In genomic region chr1:232968396-232968795, GRCh38 we compare ENCODE assay signal across 17 cellular contexts. TPM values are rescaled to one million over a fixed set of nuclear protein-coding genes. Genes with fewer than 3 reads are reported as not detected.
DNase-seq lines count a peak whose midpoint lies in the region; ATAC-seq, FAIRE-seq and TF ChIP-seq lines count a peak whose summit lies in the region.
"Had no signal": no experiment of that assay in that cellular context is flagged by ENCODE, and none has a peak within 500 bp of the region (broad histone marks: within the 10 kb centered on the region; RNA-seq: fewer than 3 reads in every experiment).

No MANE protein-coding gene starts in this region.

- H3K9me3 Mint-ChIP-seq in H9 = peaks cover 3 to 8% of the 10 kb centered on the region in 2 experiments; a peak in 3 of 5 replicates

- H2BK120ac ChIP-seq in H9 (ENCODE audit: low read depth, low read length, poor library complexity, severe bottlenecking) = no peak overlapping the region

- DNase-seq in NCI-H82 (lab: John Stamatoyannopoulos, UW) (peak; percentile 64), NCI-H82 treated with DMSO at 0.1 percent for 48 hours (lab: John Stamatoyannopoulos, UW; ENCODE audit: unreplicated experiment) (no peak), HTR-8/SVneo (ENCODE audit: insufficient read length, low spot score) (no peak), amniotic epithelial cell (ENCODE audit: low read depth) (peak; percentile 29), gastrocnemius medialis (no peak), GM13977 (ENCODE audit: low spot score) (no peak), H9 (no peak)
- DNase-seq: CD8-positive, alpha-beta T cell; COR-L47; DMS53; GOT3; HCEC 1CT; HFFc6 had no signal

- H3K27me3 ChIP-seq in gastrocnemius medialis (no peaks in the 10 kb centered on the region), H9 (ENCODE audit: insufficient read depth, low read length) (no peaks in the 10 kb centered on the region)

- FAIRE-seq in HTR-8/SVneo (lab: Jason Lieb, UNC) = peak; percentile 26
- FAIRE-seq: GM18507 had no signal

- H3K14ac ChIP-seq in H9 (ENCODE audit: insufficient read depth, low read length) = no peak overlapping the region

- no peak overlapping the region for H3K18ac ChIP-seq in H9 (ENCODE audit: insufficient read length, low read depth, low read length)

- H2AK5ac ChIP-seq in H9 (ENCODE audit: insufficient read length, low read length) = no peak overlapping the region

- ATAC-seq in gastrocnemius medialis = no peak
- ATAC-seq in HG03460 (IDR thresholded peaks at IDR 0.05; ENCODE audit: unreplicated experiment) = no peak
- ATAC-seq: CD8-positive, alpha-beta T cell had no signal

- in situ Hi-C loops in gastrocnemius medialis (cut with MboI; ENCODE audit: low sequenced_read_pairs in 4 of 4) (loop anchor here in 2 of 4 donors (25.0 kb wide), 1 partner anchor 331 kb away; the partner anchor contains the start of gene SIPA1L2 (in 2 of the 2)), GM13977 (cut with MboI; ENCODE audit: low pct_unique_long_range_greater_than_20kb, low sequenced_read_pairs, unreplicated experiment) (no loop called here)

- peaks cover 39 to 44% of the 10 kb centered on the region in 2 donors for H3K4me1 ChIP-seq in gastrocnemius medialis
- no peaks in the 10 kb centered on the region for H3K4me1 ChIP-seq in H9 (ENCODE audit: insufficient read depth, low read length)

- no peak overlapping the region for H3K4me3 Mint-ChIP-seq in H9
- H3K4me3 Mint-ChIP-seq: CD14-positive monocyte; CD8-positive, alpha-beta T cell; HFFc6 had no signal

- no peak overlapping the region for H3K23ac ChIP-seq in H9 (ENCODE audit: insufficient read length, low read depth, low read length)

- no peak overlapping the region for H2BK20ac ChIP-seq in H9 (ENCODE audit: low read depth, low read length, poor library complexity, severe bottlenecking)

- peaks cover 5% of the 10 kb centered on the region for H3K79me1 ChIP-seq in H9 (ENCODE audit: insufficient read depth, low read depth, low read length, poor library complexity, severe bottlenecking)

- no peak overlapping the region for H3K4ac ChIP-seq in H9 (ENCODE audit: low read depth, low read length)

- H2AFZ ChIP-seq in H9 (ENCODE audit: low read length) = no peak overlapping the region

- H2BK12ac ChIP-seq in H9 (ENCODE audit: insufficient read length, low read depth, low read length) = no peak overlapping the region

- no peak overlapping the region for H3K4me2 ChIP-seq in H9 (ENCODE audit: insufficient read depth, insufficient read length, low read length)

- no peak overlapping the region for H3K4me3 ChIP-seq in gastrocnemius medialis

- no peak overlapping the region for H4K8ac ChIP-seq in H9 (replicated peaks; ENCODE audit: insufficient read length, low read depth, low read length)

- no peak overlapping the region for H3T11ph ChIP-seq in H9 (ENCODE audit: low read length)

- no peaks in the 10 kb centered on the region; the same call in 1 of the 2 replicates for H3K79me2 ChIP-seq in H9 (ENCODE audit: insufficient read depth, low read length)

- no peaks in the 10 kb centered on the region for H3K27me3 Mint-ChIP-seq in H9 (ENCODE audit: low read depth)

- peaks cover 0 to 33% of the 10 kb centered on the region in 2 donors for H3K36me3 ChIP-seq in gastrocnemius medialis

- no peaks in the 10 kb centered on the region for H3K9me3 ChIP-seq in gastrocnemius medialis
- H3K9me3 ChIP-seq in H9 (ENCODE audit: control insufficient read depth, low read depth, low read length) = no peaks in the 10 kb centered on the region

- H2BK5ac ChIP-seq in H9 (ENCODE audit: insufficient read length, low read length) = no peak overlapping the region

- TF ChIP-seq POLR2A in gastrocnemius medialis (IDR thresholded peaks at IDR 0.05) = no peak

- H3K36me3 Mint-ChIP-seq in H9 (ENCODE audit: insufficient read depth in 1 of 3, low read depth in 3 of 3) = peaks cover 37 to 67% (median 65%) of the 10 kb centered on the region in 3 experiments

- no peak overlapping the region for H3K56ac ChIP-seq in H9 (ENCODE audit: insufficient read length, low read depth, low read length)

- no peak overlapping the region for H4K5ac ChIP-seq in H9 (ENCODE audit: insufficient read length, low read depth, low read length)

- H2BK15ac ChIP-seq in H9 (ENCODE audit: low read depth, low read length) = no peak overlapping the region

- no peak overlapping the region for H4K91ac ChIP-seq in H9 (ENCODE audit: insufficient read length, low read depth, low read length)

- intact Hi-C loops in gastrocnemius medialis (cut with DNase I; ENCODE audit: low total_unique reads) = loop anchor here (5.0 kb wide), 3 partner anchors 161 to 651 kb away; partner anchors contain the start of genes MAP10 and SIPA1L2

- no peak overlapping the region for H3K9ac ChIP-seq in H9 (ENCODE audit: extremely low read depth, insufficient read length, low read length)

- TF ChIP-seq CTCF in gastrocnemius medialis (IDR thresholded peaks at IDR 0.05 in 4 of 5, conservative IDR thresholded peaks at IDR 0.05 in 1 of 5) (no peak), GM13977 (IDR thresholded peaks at IDR 0.05; ENCODE audit: extremely low read depth, insufficient read depth, missing control alignments) (no peak), H9 (conservative IDR thresholded peaks at IDR 0.05) (no peak)

- no peaks in the 10 kb centered on the region; a peak in 1 of 4 replicates for H3K4me1 Mint-ChIP-seq in H9

- 0 out of 7 replicates have a peak overlapping the region, but pooled peaks of 1 of the 3 experiments have one; percentile 53 for H3K27ac Mint-ChIP-seq in H9
- H3K27ac Mint-ChIP-seq: CD8-positive, alpha-beta T cell; HFFc6 had no signal

- peak overlapping the region; percentile 74 to 81 (median 76) for H3K27ac ChIP-seq in gastrocnemius medialis
- no peak overlapping the region for H3K27ac ChIP-seq in H9 (ENCODE audit: insufficient read length, low read depth, low read length)
- H3K27ac ChIP-seq: 22Rv1 had no signal

- WGBS in H9 (ENCODE audit: extremely low coverage, insufficient read length, low lambda C conversion rate) = no CpG with 5 or more reads among the region's 5 CpGs

- H3K23me2 ChIP-seq in H9 (ENCODE audit: insufficient read length, low read depth, low read length, poor library complexity, severe bottlenecking) = no peaks in the 10 kb centered on the region

- no peaks in the 10 kb centered on the region for H4K20me1 ChIP-seq in H9 (ENCODE audit: control insufficient read depth, insufficient read depth, insufficient read length)

RNA-seq across cellular contexts. Expression of gene NTPCR, which starts 18.0 kb away (rescaled TPM):
- total RNA-seq in gastrocnemius medialis (10 to 100 TPM; 20.5 to 33.7 (median 24.2) TPM), H9 (2021) (87.4 and 92.3 TPM in 2 replicates)

Comparison
In these comparisons a context has a peak if more than half of its experiments do, and no peak if none do; other contexts are left out.
1. DNase-seq: peak in NCI-H82 (single experiment) and amniotic epithelial cell (single experiment); none in NCI-H82 treated with DMSO at 0.1 percent for 48 hours (single experiment), HTR-8/SVneo (single experiment), gastrocnemius medialis (0 of 2), GM13977 (single experiment) and H9 (single experiment).